Comparison of ENCODE assay signal across 1 cellular context in the genomic region with DNA sequence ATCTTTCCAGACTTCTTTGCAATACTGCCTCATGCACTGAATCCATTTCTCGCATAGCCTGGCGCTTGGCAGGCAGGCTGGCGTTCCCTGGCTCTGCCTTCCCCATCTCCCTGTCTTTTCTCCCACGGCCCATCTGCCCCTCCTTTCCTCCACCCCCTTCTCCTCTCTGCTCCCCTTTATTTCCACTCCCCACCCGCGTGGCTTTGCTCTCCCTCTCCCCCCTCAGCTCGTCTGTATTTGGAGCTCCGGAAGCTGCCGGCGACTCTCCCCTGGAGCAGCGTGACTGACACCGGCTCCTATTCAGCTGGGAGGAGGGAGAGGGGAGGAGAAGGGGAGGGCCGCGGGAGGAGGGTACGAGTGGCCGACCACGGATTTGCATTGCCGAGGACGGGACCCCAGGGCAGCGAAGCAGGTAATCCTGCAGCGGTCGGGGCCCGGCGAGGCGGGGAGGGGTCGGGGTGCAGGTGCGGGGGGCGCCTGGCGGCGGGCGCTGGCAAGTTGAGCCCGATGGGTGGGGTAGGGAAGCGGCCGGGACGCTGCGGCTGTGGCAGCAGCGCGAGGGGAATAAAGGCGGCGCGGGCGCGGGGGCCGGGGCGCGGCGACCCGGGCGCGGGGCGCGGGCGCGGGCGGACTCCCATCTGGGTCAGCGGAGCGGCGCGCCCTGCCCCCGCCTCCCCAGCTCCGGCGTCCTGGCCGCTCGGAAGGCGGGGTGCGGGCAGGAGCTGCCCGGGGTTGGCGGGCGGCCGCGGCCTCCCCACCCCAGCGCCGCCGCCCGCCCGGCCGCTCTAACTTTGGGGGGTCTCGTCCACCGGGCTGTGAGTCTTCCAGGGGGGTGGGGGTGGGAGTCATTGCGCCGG.
TF ChIP-seq lines count a peak whose summit lies in the region.

A gene with protein sequence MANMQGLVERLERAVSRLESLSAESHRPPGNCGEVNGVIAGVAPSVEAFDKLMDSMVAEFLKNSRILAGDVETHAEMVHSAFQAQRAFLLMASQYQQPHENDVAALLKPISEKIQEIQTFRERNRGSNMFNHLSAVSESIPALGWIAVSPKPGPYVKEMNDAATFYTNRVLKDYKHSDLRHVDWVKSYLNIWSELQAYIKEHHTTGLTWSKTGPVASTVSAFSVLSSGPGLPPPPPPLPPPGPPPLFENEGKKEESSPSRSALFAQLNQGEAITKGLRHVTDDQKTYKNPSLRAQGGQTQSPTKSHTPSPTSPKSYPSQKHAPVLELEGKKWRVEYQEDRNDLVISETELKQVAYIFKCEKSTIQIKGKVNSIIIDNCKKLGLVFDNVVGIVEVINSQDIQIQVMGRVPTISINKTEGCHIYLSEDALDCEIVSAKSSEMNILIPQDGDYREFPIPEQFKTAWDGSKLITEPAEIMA (plus strand): TSS at position 261 of the 857 bp plus-strand sequence. CDS start 27,961 bp downstream, outside the sequence.

TF ChIP-seq in HepG2, 621 proteins besides CTCF, POLR2A, EP300 and RAD21 (continued from another document and continues in another):
- TF ChIP-seq, protein P1, sequence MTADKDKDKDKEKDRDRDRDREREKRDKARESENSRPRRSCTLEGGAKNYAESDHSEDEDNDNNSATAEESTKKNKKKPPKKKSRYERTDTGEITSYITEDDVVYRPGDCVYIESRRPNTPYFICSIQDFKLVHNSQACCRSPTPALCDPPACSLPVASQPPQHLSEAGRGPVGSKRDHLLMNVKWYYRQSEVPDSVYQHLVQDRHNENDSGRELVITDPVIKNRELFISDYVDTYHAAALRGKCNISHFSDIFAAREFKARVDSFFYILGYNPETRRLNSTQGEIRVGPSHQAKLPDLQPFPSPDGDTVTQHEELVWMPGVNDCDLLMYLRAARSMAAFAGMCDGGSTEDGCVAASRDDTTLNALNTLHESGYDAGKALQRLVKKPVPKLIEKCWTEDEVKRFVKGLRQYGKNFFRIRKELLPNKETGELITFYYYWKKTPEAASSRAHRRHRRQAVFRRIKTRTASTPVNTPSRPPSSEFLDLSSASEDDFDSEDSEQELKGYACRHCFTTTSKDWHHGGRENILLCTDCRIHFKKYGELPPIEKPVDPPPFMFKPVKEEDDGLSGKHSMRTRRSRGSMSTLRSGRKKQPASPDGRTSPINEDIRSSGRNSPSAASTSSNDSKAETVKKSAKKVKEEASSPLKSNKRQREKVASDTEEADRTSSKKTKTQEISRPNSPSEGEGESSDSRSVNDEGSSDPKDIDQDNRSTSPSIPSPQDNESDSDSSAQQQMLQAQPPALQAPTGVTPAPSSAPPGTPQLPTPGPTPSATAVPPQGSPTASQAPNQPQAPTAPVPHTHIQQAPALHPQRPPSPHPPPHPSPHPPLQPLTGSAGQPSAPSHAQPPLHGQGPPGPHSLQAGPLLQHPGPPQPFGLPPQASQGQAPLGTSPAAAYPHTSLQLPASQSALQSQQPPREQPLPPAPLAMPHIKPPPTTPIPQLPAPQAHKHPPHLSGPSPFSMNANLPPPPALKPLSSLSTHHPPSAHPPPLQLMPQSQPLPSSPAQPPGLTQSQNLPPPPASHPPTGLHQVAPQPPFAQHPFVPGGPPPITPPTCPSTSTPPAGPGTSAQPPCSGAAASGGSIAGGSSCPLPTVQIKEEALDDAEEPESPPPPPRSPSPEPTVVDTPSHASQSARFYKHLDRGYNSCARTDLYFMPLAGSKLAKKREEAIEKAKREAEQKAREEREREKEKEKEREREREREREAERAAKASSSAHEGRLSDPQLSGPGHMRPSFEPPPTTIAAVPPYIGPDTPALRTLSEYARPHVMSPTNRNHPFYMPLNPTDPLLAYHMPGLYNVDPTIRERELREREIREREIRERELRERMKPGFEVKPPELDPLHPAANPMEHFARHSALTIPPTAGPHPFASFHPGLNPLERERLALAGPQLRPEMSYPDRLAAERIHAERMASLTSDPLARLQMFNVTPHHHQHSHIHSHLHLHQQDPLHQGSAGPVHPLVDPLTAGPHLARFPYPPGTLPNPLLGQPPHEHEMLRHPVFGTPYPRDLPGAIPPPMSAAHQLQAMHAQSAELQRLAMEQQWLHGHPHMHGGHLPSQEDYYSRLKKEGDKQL (CRISPR knock-in tag; IDR thresholded peaks at IDR 0.05; ENCODE audit: low read depth) = no peak
- TF ChIP-seq CBX5 (CRISPR knock-in tag; IDR thresholded peaks at IDR 0.05; ENCODE audit: borderline replicate concordance) = no peak
- TF ChIP-seq MED13 (CRISPR knock-in tag; IDR thresholded peaks at IDR 0.05) = no peak
- TF ChIP-seq, protein P2, sequence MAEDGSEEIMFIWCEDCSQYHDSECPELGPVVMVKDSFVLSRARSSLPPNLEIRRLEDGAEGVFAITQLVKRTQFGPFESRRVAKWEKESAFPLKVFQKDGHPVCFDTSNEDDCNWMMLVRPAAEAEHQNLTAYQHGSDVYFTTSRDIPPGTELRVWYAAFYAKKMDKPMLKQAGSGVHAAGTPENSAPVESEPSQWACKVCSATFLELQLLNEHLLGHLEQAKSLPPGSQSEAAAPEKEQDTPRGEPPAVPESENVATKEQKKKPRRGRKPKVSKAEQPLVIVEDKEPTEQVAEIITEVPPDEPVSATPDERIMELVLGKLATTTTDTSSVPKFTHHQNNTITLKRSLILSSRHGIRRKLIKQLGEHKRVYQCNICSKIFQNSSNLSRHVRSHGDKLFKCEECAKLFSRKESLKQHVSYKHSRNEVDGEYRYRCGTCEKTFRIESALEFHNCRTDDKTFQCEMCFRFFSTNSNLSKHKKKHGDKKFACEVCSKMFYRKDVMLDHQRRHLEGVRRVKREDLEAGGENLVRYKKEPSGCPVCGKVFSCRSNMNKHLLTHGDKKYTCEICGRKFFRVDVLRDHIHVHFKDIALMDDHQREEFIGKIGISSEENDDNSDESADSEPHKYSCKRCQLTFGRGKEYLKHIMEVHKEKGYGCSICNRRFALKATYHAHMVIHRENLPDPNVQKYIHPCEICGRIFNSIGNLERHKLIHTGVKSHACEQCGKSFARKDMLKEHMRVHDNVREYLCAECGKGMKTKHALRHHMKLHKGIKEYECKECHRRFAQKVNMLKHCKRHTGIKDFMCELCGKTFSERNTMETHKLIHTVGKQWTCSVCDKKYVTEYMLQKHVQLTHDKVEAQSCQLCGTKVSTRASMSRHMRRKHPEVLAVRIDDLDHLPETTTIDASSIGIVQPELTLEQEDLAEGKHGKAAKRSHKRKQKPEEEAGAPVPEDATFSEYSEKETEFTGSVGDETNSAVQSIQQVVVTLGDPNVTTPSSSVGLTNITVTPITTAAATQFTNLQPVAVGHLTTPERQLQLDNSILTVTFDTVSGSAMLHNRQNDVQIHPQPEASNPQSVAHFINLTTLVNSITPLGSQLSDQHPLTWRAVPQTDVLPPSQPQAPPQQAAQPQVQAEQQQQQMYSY (CRISPR knock-in tag; IDR thresholded peaks at IDR 0.05) = no peak
- no peak; the same call in 1 of the 2 replicates for TF ChIP-seq KDM5A (IDR thresholded peaks at IDR 0.05; ENCODE audit: borderline replicate concordance, low read length)
- no peak for TF ChIP-seq ZKSCAN5 (CRISPR knock-in tag; IDR thresholded peaks at IDR 0.05)
- peak; percentile 52; the same call in 1 of the 2 replicates for TF ChIP-seq NCOA1 (CRISPR knock-in tag; IDR thresholded peaks at IDR 0.05)
- no peak for TF ChIP-seq SP140L (CRISPR knock-in tag; IDR thresholded peaks at IDR 0.05; ENCODE audit: borderline replicate concordance)
- TF ChIP-seq, protein P3, sequence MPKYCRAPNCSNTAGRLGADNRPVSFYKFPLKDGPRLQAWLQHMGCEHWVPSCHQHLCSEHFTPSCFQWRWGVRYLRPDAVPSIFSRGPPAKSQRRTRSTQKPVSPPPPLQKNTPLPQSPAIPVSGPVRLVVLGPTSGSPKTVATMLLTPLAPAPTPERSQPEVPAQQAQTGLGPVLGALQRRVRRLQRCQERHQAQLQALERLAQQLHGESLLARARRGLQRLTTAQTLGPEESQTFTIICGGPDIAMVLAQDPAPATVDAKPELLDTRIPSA (CRISPR knock-in tag; IDR thresholded peaks at IDR 0.05; ENCODE audit: borderline replicate concordance) = no peak
- no peak for TF ChIP-seq ZNF446 (CRISPR knock-in tag; IDR thresholded peaks at IDR 0.05)
- no peak for TF ChIP-seq ZNF354B (CRISPR knock-in tag; IDR thresholded peaks at IDR 0.05)
- peak; percentile 59; the same call in 1 of the 2 replicates for TF ChIP-seq PCBP1 (IDR thresholded peaks at IDR 0.05; ENCODE audit: borderline replicate concordance, low read depth, low read length)
- TF ChIP-seq, protein P4, sequence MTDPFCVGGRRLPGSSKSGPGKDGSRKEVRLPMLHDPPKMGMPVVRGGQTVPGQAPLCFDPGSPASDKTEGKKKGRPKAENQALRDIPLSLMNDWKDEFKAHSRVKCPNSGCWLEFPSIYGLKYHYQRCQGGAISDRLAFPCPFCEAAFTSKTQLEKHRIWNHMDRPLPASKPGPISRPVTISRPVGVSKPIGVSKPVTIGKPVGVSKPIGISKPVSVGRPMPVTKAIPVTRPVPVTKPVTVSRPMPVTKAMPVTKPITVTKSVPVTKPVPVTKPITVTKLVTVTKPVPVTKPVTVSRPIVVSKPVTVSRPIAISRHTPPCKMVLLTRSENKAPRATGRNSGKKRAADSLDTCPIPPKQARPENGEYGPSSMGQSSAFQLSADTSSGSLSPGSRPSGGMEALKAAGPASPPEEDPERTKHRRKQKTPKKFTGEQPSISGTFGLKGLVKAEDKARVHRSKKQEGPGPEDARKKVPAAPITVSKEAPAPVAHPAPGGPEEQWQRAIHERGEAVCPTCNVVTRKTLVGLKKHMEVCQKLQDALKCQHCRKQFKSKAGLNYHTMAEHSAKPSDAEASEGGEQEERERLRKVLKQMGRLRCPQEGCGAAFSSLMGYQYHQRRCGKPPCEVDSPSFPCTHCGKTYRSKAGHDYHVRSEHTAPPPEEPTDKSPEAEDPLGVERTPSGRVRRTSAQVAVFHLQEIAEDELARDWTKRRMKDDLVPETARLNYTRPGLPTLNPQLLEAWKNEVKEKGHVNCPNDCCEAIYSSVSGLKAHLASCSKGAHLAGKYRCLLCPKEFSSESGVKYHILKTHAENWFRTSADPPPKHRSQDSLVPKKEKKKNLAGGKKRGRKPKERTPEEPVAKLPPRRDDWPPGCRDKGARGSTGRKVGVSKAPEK (CRISPR knock-in tag; IDR thresholded peaks at IDR 0.05; ENCODE audit: borderline replicate concordance) = 0 out of 2 replicates have a peak, but pooled peaks have one; percentile 71
- TF ChIP-seq GLI4 (CRISPR knock-in tag; IDR thresholded peaks at IDR 0.05; ENCODE audit: borderline replicate concordance) = peak; percentile 86; the same call in 1 of the 2 replicates
- TF ChIP-seq ISL2 (CRISPR knock-in tag; IDR thresholded peaks at IDR 0.05) = no peak
- TF ChIP-seq RELA (CRISPR knock-in tag; IDR thresholded peaks at IDR 0.05) = no peak
- TF ChIP-seq MED1 (CRISPR knock-in tag; IDR thresholded peaks at IDR 0.05) = no peak
- TF ChIP-seq, protein P5, sequence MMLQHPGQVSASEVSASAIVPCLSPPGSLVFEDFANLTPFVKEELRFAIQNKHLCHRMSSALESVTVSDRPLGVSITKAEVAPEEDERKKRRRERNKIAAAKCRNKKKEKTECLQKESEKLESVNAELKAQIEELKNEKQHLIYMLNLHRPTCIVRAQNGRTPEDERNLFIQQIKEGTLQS (CRISPR knock-in tag; IDR thresholded peaks at IDR 0.05) = no peak
- no peak for TF ChIP-seq RFXAP (CRISPR knock-in tag; IDR thresholded peaks at IDR 0.05; ENCODE audit: borderline replicate concordance)
- TF ChIP-seq NKX3-1 (CRISPR knock-in tag; IDR thresholded peaks at IDR 0.05) = no peak
- TF ChIP-seq ZBTB8A (CRISPR knock-in tag; IDR thresholded peaks at IDR 0.05; ENCODE audit: borderline replicate concordance, low read depth) = no peak
- TF ChIP-seq, protein P6, sequence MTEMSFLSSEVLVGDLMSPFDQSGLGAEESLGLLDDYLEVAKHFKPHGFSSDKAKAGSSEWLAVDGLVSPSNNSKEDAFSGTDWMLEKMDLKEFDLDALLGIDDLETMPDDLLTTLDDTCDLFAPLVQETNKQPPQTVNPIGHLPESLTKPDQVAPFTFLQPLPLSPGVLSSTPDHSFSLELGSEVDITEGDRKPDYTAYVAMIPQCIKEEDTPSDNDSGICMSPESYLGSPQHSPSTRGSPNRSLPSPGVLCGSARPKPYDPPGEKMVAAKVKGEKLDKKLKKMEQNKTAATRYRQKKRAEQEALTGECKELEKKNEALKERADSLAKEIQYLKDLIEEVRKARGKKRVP (CRISPR knock-in tag; IDR thresholded peaks at IDR 0.05) = peak in 1 of 2 experiments; percentile 75; a peak in 1 of 4 replicates
- no peak for TF ChIP-seq MAFK (conservative IDR thresholded peaks at IDR 0.05 in 1 of 2, IDR thresholded peaks at IDR 0.05 in 1 of 2; ENCODE audit: low read length in 2 of 2)
- TF ChIP-seq NCOA5 (CRISPR knock-in tag; IDR thresholded peaks at IDR 0.05) = no peak
- TF ChIP-seq ZBTB1 (CRISPR knock-in tag; IDR thresholded peaks at IDR 0.05; ENCODE audit: borderline replicate concordance) = no peak
- TF ChIP-seq ZNF180 (CRISPR knock-in tag; IDR thresholded peaks at IDR 0.05; ENCODE audit: borderline replicate concordance, low read depth) = no peak
- TF ChIP-seq ZNF570 (CRISPR knock-in tag; IDR thresholded peaks at IDR 0.05; ENCODE audit: borderline replicate concordance) = no peak
- no peak for TF ChIP-seq ZNF747 (CRISPR knock-in tag; IDR thresholded peaks at IDR 0.05; ENCODE audit: borderline replicate concordance)
- TF ChIP-seq KMT2A (CRISPR knock-in tag; IDR thresholded peaks at IDR 0.05) = no peak
- no peak for TF ChIP-seq CBFB (CRISPR knock-in tag; IDR thresholded peaks at IDR 0.05)
- TF ChIP-seq KAT8 (CRISPR knock-in tag; IDR thresholded peaks at IDR 0.05) = 0 out of 2 replicates have a peak, but pooled peaks have one; percentile 18
- TF ChIP-seq ZNF30 (CRISPR knock-in tag; IDR thresholded peaks at IDR 0.05) = no peak
- TF ChIP-seq KLF12 (CRISPR knock-in tag; IDR thresholded peaks at IDR 0.05; ENCODE audit: borderline replicate concordance) = no peak
- TF ChIP-seq ZC3H4 (CRISPR knock-in tag; IDR thresholded peaks at IDR 0.05; ENCODE audit: borderline replicate concordance) = no peak
- TF ChIP-seq ZFP82 (CRISPR knock-in tag; IDR thresholded peaks at IDR 0.05; ENCODE audit: borderline replicate concordance) = no peak
- TF ChIP-seq PHB2 (IDR thresholded peaks at IDR 0.05; ENCODE audit: partially characterized antibody) = no peak
- TF ChIP-seq RXRA (CRISPR knock-in tag; IDR thresholded peaks at IDR 0.05) = no peak; the same call in 1 of the 2 replicates
- no peak for TF ChIP-seq ZNF850 (CRISPR knock-in tag; conservative IDR thresholded peaks at IDR 0.05)
- TF ChIP-seq ZNF3 (CRISPR knock-in tag; IDR thresholded peaks at IDR 0.05) = no peak
- TF ChIP-seq, protein P7, sequence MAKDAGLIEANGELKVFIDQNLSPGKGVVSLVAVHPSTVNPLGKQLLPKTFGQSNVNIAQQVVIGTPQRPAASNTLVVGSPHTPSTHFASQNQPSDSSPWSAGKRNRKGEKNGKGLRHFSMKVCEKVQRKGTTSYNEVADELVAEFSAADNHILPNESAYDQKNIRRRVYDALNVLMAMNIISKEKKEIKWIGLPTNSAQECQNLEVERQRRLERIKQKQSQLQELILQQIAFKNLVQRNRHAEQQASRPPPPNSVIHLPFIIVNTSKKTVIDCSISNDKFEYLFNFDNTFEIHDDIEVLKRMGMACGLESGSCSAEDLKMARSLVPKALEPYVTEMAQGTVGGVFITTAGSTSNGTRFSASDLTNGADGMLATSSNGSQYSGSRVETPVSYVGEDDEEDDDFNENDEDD (CRISPR knock-in tag; IDR thresholded peaks at IDR 0.05; ENCODE audit: borderline replicate concordance) = no peak
- no peak for TF ChIP-seq ZNF761 (CRISPR knock-in tag; conservative IDR thresholded peaks at IDR 0.05)
- TF ChIP-seq SMC3 (IDR thresholded peaks at IDR 0.05; ENCODE audit: low read length) = no peak
- peak; percentile 86 for TF ChIP-seq TARDBP (CRISPR knock-in tag; IDR thresholded peaks at IDR 0.05)
- TF ChIP-seq ZNF34 (CRISPR knock-in tag; IDR thresholded peaks at IDR 0.05; ENCODE audit: borderline replicate concordance) = no peak
- TF ChIP-seq ZNF678 (CRISPR knock-in tag; IDR thresholded peaks at IDR 0.05) = no peak
- peak; percentile 64 for TF ChIP-seq GABPB1 (CRISPR knock-in tag; IDR thresholded peaks at IDR 0.05)
